ENCODE assay signal across 27 cellular contexts in the genomic region with DNA sequence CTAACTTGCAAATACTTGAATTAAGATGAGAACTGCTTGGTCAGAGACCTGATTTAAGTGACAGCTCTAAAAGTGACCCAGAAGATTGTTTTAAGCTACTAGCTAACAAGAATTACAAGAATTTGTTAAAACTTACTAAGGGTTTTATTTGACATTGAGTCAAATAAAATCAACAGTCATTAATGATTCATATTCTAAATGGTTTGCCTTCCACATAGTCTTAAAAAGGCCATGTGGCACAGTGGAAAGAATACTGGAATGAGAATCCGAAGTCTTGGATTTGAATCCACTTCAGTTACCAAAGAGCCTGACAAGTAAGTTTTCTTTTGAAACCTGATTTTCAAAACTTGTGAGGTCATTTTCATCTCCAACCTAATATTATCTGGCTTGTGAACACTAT.
"Had no signal": no experiment of that assay in that cellular context is flagged by ENCODE, and none has a peak within 500 bp of the region (broad histone marks: within the 10 kb centered on the region; RNA-seq: fewer than 3 reads in every experiment).

No MANE protein-coding gene starts in this region.

- H3K36me3 ChIP-seq: colonic mucosa, esophagus muscularis mucosa, esophagus squamous epithelium, gastrocnemius medialis, gastroesophageal sphincter, heart left ventricle, heart right ventricle had no signal

- H2AFZ ChIP-seq: hepatocyte had no signal

- H3K27me3 ChIP-seq: colonic mucosa, dorsolateral prefrontal cortex, esophagus muscularis mucosa, esophagus squamous epithelium, foreskin keratinocyte, gastrocnemius medialis, gastroesophageal sphincter, heart left ventricle, heart right ventricle, hepatocyte had no signal

- DNase-seq: colonic mucosa; cortex of kidney; dermis blood vessel endothelial cell; dorsolateral prefrontal cortex; effector CD4-positive, alpha-beta T cell; effector CD8-positive, alpha-beta T cell; effector memory CD4-positive, alpha-beta T cell; effector memory CD8-positive, alpha-beta T cell; endodermal cell; erythroblast; esophagus squamous epithelium; foreskin fibroblast; foreskin keratinocyte; foreskin melanocyte; gastrocnemius medialis; glutamatergic neuron; head of caudate nucleus; heart left ventricle; heart right ventricle; hippocampal formation had no signal

- H3K4me3 Mint-ChIP-seq: dendritic cell treated with granulocyte-macrophage colony-stimulating factor and Interleukin-4, amounts not matched to agents 40 ng/mL and 50 ng/mL, for 4 days; effector memory CD8-positive, alpha-beta T cell; endodermal cell had no signal

- H3K4me2 ChIP-seq: hepatocyte had no signal

- H3K9me3 Mint-ChIP-seq: endodermal cell had no signal

- H3K27me3 Mint-ChIP-seq: dendritic cell treated with granulocyte-macrophage colony-stimulating factor and Interleukin-4, amounts not matched to agents 40 ng/mL and 50 ng/mL, for 4 days; effector memory CD8-positive, alpha-beta T cell had no signal

- H3K9me3 ChIP-seq: colonic mucosa, esophagus muscularis mucosa, esophagus squamous epithelium, gastrocnemius medialis, gastroesophageal sphincter had no signal

- H3K4me3 ChIP-seq: colonic mucosa, coronary artery, dorsolateral prefrontal cortex, esophagus muscularis mucosa, esophagus squamous epithelium, gastrocnemius medialis, gastroesophageal sphincter, heart left ventricle, heart right ventricle, hepatocyte had no signal

- H3K27ac ChIP-seq: colonic mucosa, coronary artery, dorsolateral prefrontal cortex, epithelial cell of prostate, esophagus muscularis mucosa, esophagus squamous epithelium, foreskin keratinocyte, gastrocnemius medialis, gastroesophageal sphincter, heart left ventricle, heart right ventricle, hepatocyte had no signal

- H3K4me1 ChIP-seq: colonic mucosa, esophagus muscularis mucosa, esophagus squamous epithelium, foreskin keratinocyte, gastrocnemius medialis, gastroesophageal sphincter, heart left ventricle, heart right ventricle had no signal

- H3K4me1 Mint-ChIP-seq: endodermal cell had no signal

- H3K79me2 ChIP-seq: hepatocyte had no signal

- ATAC-seq: effector memory CD8-positive, alpha-beta T cell; esophagus mucosa; foreskin keratinocyte; gastrocnemius medialis; gastroesophageal sphincter; heart left ventricle; heart right ventricle had no signal

- H3K27ac Mint-ChIP-seq: dendritic cell treated with granulocyte-macrophage colony-stimulating factor and Interleukin-4, amounts not matched to agents 40 ng/mL and 50 ng/mL, for 4 days; effector memory CD8-positive, alpha-beta T cell; endodermal cell had no signal
